ENCODE assay signal across 1 cellular context in genomic region chr7:5425507-5426225, GRCh38.
TF ChIP-seq lines count a peak whose summit lies in the region.

No MANE protein-coding gene starts in this region.

TF ChIP-seq in HepG2, 621 proteins besides CTCF, POLR2A, EP300 and RAD21 (continued from another document and continues in another):
- no peak; the same call in 1 of the 2 replicates for TF ChIP-seq SNAPC4 (CRISPR knock-in tag; IDR thresholded peaks at IDR 0.05)
- no peak for TF ChIP-seq ZNF530 (CRISPR knock-in tag; IDR thresholded peaks at IDR 0.05; ENCODE audit: low read depth)
- no peak for TF ChIP-seq MAFK (conservative IDR thresholded peaks at IDR 0.05 in 1 of 2, IDR thresholded peaks at IDR 0.05 in 1 of 2; ENCODE audit: low read length in 2 of 2)
- no peak for TF ChIP-seq CERS6 (CRISPR knock-in tag; IDR thresholded peaks at IDR 0.05)
- no peak for TF ChIP-seq PRPF4 (IDR thresholded peaks at IDR 0.05; ENCODE audit: low read depth, low read length, poor library complexity, severe bottlenecking)
- no peak; the same call in none of the 2 replicates for TF ChIP-seq ZNF362 (CRISPR knock-in tag; IDR thresholded peaks at IDR 0.05; ENCODE audit: borderline replicate concordance)
- no peak for TF ChIP-seq ZNF382 (CRISPR knock-in tag; IDR thresholded peaks at IDR 0.05; ENCODE audit: borderline replicate concordance)
- TF ChIP-seq PAF1 (CRISPR knock-in tag; IDR thresholded peaks at IDR 0.05) = 0 out of 2 replicates have a peak, but pooled peaks have one; percentile 35
- peak; percentile 62; the same call in 1 of the 2 replicates for TF ChIP-seq ZHX1 (CRISPR knock-in tag; IDR thresholded peaks at IDR 0.05; ENCODE audit: low read depth)
- TF ChIP-seq ZBTB20 (CRISPR knock-in tag; IDR thresholded peaks at IDR 0.05; ENCODE audit: borderline replicate concordance, low read depth) = no peak
- TF ChIP-seq REL (CRISPR knock-in tag; conservative IDR thresholded peaks at IDR 0.05) = no peak
- TF ChIP-seq AHDC1 (CRISPR knock-in tag; IDR thresholded peaks at IDR 0.05; ENCODE audit: borderline replicate concordance) = no peak
- no peak for TF ChIP-seq EZH2 (conservative IDR thresholded peaks at IDR 0.05; ENCODE audit: low read depth, low read length)
- no peak for TF ChIP-seq E2F2 (CRISPR knock-in tag; IDR thresholded peaks at IDR 0.05; ENCODE audit: borderline replicate concordance)
- TF ChIP-seq EEA1 (CRISPR knock-in tag; IDR thresholded peaks at IDR 0.05; ENCODE audit: borderline replicate concordance) = no peak
- TF ChIP-seq ARNTL (CRISPR knock-in tag; IDR thresholded peaks at IDR 0.05) = no peak
- peak; percentile 25; the same call in 1 of the 2 replicates for TF ChIP-seq ZNF253 (CRISPR knock-in tag; IDR thresholded peaks at IDR 0.05; ENCODE audit: borderline replicate concordance)
- no peak for TF ChIP-seq MYC (CRISPR knock-in tag; IDR thresholded peaks at IDR 0.05; ENCODE audit: borderline replicate concordance)
- peak; percentile 67; the same call in 1 of the 2 replicates for TF ChIP-seq HINFP (CRISPR knock-in tag; IDR thresholded peaks at IDR 0.05; ENCODE audit: low read depth)
- no peak for TF ChIP-seq SRSF4 (IDR thresholded peaks at IDR 0.05; ENCODE audit: low read depth, low read length, poor library complexity, severe bottlenecking)
- no peak for TF ChIP-seq KDM3A (CRISPR knock-in tag; IDR thresholded peaks at IDR 0.05; ENCODE audit: low read depth)
- no peak for TF ChIP-seq CBFB (CRISPR knock-in tag; IDR thresholded peaks at IDR 0.05)
- no peak for TF ChIP-seq PRMT3 (CRISPR knock-in tag; IDR thresholded peaks at IDR 0.05; ENCODE audit: borderline replicate concordance, low read depth)
- no peak for TF ChIP-seq SYNCRIP (IDR thresholded peaks at IDR 0.05; ENCODE audit: insufficient read depth, low read depth, low read length)
- TF ChIP-seq FOXC1 (CRISPR knock-in tag; IDR thresholded peaks at IDR 0.05; ENCODE audit: borderline replicate concordance) = no peak
- no peak for TF ChIP-seq ZFP1 (CRISPR knock-in tag; IDR thresholded peaks at IDR 0.05)
- TF ChIP-seq ZSCAN25 (CRISPR knock-in tag; IDR thresholded peaks at IDR 0.05) = peak; percentile 49; the same call in 1 of the 2 replicates
- 0 out of 2 replicates have a peak, but pooled peaks have one; percentile 87 for TF ChIP-seq FOXO4 (CRISPR knock-in tag; conservative IDR thresholded peaks at IDR 0.05)
- TF ChIP-seq ZNF124 (CRISPR knock-in tag; IDR thresholded peaks at IDR 0.05) = no peak
- no peak for TF ChIP-seq RXRA (CRISPR knock-in tag; IDR thresholded peaks at IDR 0.05)
- TF ChIP-seq TCF12 (IDR thresholded peaks at IDR 0.05) = no peak
- TF ChIP-seq TCF12 (CRISPR knock-in tag; IDR thresholded peaks at IDR 0.05) = no peak
- TF ChIP-seq THAP8 (CRISPR knock-in tag; IDR thresholded peaks at IDR 0.05; ENCODE audit: borderline replicate concordance) = no peak
- TF ChIP-seq AKAP8 (CRISPR knock-in tag; IDR thresholded peaks at IDR 0.05) = no peak
- no peak for TF ChIP-seq PBX2 (CRISPR knock-in tag; IDR thresholded peaks at IDR 0.05)
